Comparison of ENCODE assay signal across 8 cellular contexts in the genomic region with DNA sequence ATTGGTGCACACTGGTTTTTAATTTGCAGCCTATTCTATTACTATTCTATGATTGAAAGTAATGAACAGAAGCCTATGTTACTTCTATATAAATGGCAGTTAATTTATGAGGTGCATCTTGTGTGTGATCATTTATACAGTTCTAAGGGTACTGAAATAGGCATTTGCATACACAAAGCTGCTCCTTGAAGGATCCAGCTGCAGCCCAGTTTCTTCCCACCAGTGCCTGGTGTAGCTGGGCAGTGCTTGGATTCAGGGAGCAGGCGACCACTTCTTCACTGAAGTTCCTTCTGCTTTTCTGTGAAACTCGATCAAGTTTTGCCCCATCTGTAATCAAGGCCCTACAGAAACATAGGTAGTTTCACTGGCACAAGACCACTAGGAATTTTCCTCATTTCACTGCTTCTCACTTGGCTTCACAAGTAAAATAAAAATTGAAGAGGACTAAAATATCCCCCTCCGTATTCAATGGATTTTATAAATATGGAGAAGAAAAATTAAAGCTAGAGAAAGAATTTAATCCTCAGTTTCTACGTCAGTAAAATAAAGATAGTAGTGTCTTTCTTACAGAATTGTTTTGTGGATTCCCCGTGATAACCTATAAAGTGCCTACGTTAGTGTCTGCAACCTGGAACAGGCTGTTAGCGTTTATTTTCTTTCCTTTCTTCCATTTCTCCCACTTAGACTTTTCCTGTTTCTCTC. TPM values are rescaled to one million over a fixed set of nuclear protein-coding genes. Genes with fewer than 3 reads are reported as not detected.
A peak's percentile ranks its signal among the peaks of the same experiment; 100 is the strongest.
DNase-seq lines count a peak whose midpoint lies in the region; ATAC-seq, FAIRE-seq and TF ChIP-seq lines count a peak whose summit lies in the region.

No MANE protein-coding gene starts in this region.

- peak overlapping the region; percentile 50; the same call in 1 of the 2 replicates for H3K18ac ChIP-seq in IMR-90 (ENCODE audit: low read depth, low read length)

- peak overlapping the region; percentile 3 to 71 (median 21) for H3K4me3 Mint-ChIP-seq in brain

- H3K4me1 ChIP-seq in IMR-90 (ENCODE audit: control insufficient read depth, insufficient read depth, low read length) (peaks cover 20% of the 10 kb centered on the region), muscle layer of colon (ENCODE audit: insufficient read depth, low read length) (peaks cover 28% of the 10 kb centered on the region)

- peaks cover 24% of the 10 kb centered on the region for H3K36me3 Mint-ChIP-seq in brain

- no peak overlapping the region for H3K56ac ChIP-seq in IMR-90 (ENCODE audit: extremely low read depth, insufficient read depth, low read length)

- H2BK15ac ChIP-seq in IMR-90 (ENCODE audit: low read depth, low read length): peak overlapping the region; percentile 45; the same call in 1 of the 3 replicates

- whole genome bisulfite sequencing in IMR-90 (ENCODE audit: extremely low coverage in 2 of 2, insufficient read length in 1 of 2), 2 experiments: no CpG with 5 or more reads among the region's 7 CpGs

- FAIRE-seq in D721Med (lab: Jason Lieb, UNC): no peak

- BruUV-seq in IMR-90 (replicated peaks; lab: Mats Ljungman, UMichigan): no TSS peak

- dilution Hi-C loops in IMR-90 (cut with HindIII; ENCODE audit: low sequenced_read_pairs, unreplicated experiment): no loop called here

- no peak overlapping the region for H2AFZ ChIP-seq in IMR-90 (replicated peaks; ENCODE audit: low read length, poor library complexity)

- H3K27me3 ChIP-seq in AG04450 (ENCODE audit: control insufficient read depth, insufficient read depth, low read length) (no peaks in the 10 kb centered on the region), IMR-90 (ENCODE audit: control insufficient read depth, insufficient read depth, low read length) (no peaks in the 10 kb centered on the region), muscle layer of colon (ENCODE audit: control insufficient read depth in 1 of 2, insufficient read depth in 2 of 2, low read length in 2 of 2) (no peaks in the 10 kb centered on the region)

- H2BK5ac ChIP-seq in IMR-90 (ENCODE audit: low read depth, low read length, poor library complexity, severe bottlenecking): peak overlapping the region; percentile 25

- no peak for ATAC-seq in IMR-90 (ENCODE audit: low read depth)

- in situ Hi-C loops in IMR-90 (cut with MboI; ENCODE audit: low sequenced_read_pairs): no loop called here
- in situ Hi-C loops in GM13976 (cut with MboI; ENCODE audit: low sequenced_read_pairs, unreplicated experiment): no loop called here

- H3K79me1 ChIP-seq in IMR-90 (ENCODE audit: low read depth in 1 of 2, low read length in 2 of 2): peaks cover 18 to 26% of the 10 kb centered on the region in 2 experiments; a peak in 3 of 4 replicates

- H3K4ac ChIP-seq in IMR-90 (ENCODE audit: low read depth, low read length): no peak overlapping the region

- no peak overlapping the region for H2AK9ac ChIP-seq in IMR-90 (replicated peaks; ENCODE audit: low read depth, low read length, poor library complexity)

- H3K9ac ChIP-seq in IMR-90 (ENCODE audit: low read depth, low read length) (peak overlapping the region; percentile 13; the same call in 1 of the 2 replicates), muscle layer of colon (ENCODE audit: low read length) (no peak overlapping the region)

- H3K4me2 ChIP-seq in IMR-90 (ENCODE audit: low read depth, low read length): peak overlapping the region; percentile 20; the same call in 1 of the 2 replicates

- H4K20me1 ChIP-seq in IMR-90 (ENCODE audit: insufficient read depth, low read length): peaks cover 12% of the 10 kb centered on the region; the same call in 1 of the 2 replicates

- no peak for TF ChIP-seq POLR2A in IMR-90 (IDR thresholded peaks at IDR 0.05; ENCODE audit: low read depth, low read length)
- no peak for TF ChIP-seq POLR2A in erythroblast (IDR thresholded peaks at IDR 0.05; ENCODE audit: low read length)

- POLR2A ChIA-PET in AG04450 (lab: Yijun Ruan, JAX): interaction anchor here (0.6 kb wide), 1 partner anchor 289 kb away, joined by 3 read pairs; no protein-coding TSS in a partner anchor
- POLR2A ChIA-PET in IMR-90 (lab: Charles Lee; ENCODE audit: unreplicated experiment): no interaction called here

- peak overlapping the region; percentile 70 for H2BK120ac ChIP-seq in IMR-90 (ENCODE audit: low read depth, low read length)

- H3K9me3 Mint-ChIP-seq in brain: peaks cover 0 to 3% (median 0%) of the 10 kb centered on the region in 5 experiments

- H3K14ac ChIP-seq in IMR-90 (replicated peaks; ENCODE audit: low read depth, low read length): peak overlapping the region; percentile 30; the same call in 1 of the 2 replicates

- peak overlapping the region in 4 of 5 experiments; percentile 22 to 65 (median 52) for H3K27ac Mint-ChIP-seq in brain

- peaks cover 17% of the 10 kb centered on the region for H3K9me1 ChIP-seq in IMR-90 (ENCODE audit: insufficient read depth, low read length)

- 0 out of 2 replicates have a peak overlapping the region, but pooled peaks have one; percentile 54 for H2AK5ac ChIP-seq in IMR-90 (ENCODE audit: low read depth, low read length)

- peak overlapping the region; percentile 9 to 62; a peak in 2 of 4 replicates for H4K8ac ChIP-seq in IMR-90 (ENCODE audit: low read depth in 2 of 2, low read length in 2 of 2)

- no peak for TF ChIP-seq RAD21 in IMR-90 (IDR thresholded peaks at IDR 0.05; ENCODE audit: low read length)

- CTCF ChIA-PET in AG04450 (lab: Charles Lee) (interaction anchor here (0.6 to 1.5 kb wide), 3 partner anchors 90 to 232 kb away, joined by 3 to 5 read pairs (median 4); no protein-coding TSS in a partner anchor), IMR-90 (lab: Yijun Ruan, JAX) (interaction anchor here (0.9 to 1.2 kb wide), 2 partner anchors 10 to 49 kb away, joined by 3 read pairs; no protein-coding TSS in a partner anchor)

- peak overlapping the region; percentile 1; the same call in 1 of the 2 replicates for H4K91ac ChIP-seq in IMR-90 (ENCODE audit: insufficient read depth, low read depth, low read length)

- peaks cover 2% of the 10 kb centered on the region; the same call in 1 of the 2 replicates for H3K9me3 ChIP-seq in AG04450 (ENCODE audit: control insufficient read depth, insufficient read depth, low read length)
- H3K9me3 ChIP-seq in IMR-90 (ENCODE audit: control insufficient read depth, insufficient read depth, low read length): no peaks in the 10 kb centered on the region
- H3K9me3 ChIP-seq in muscle layer of colon (ENCODE audit: low read length): no peaks in the 10 kb centered on the region

- DNase-seq in AG04450 (ENCODE audit: low read depth, low spot score) (no peak), IMR-90 (no peak), retina (no peak), D721Med (ENCODE audit: insufficient read length, low spot score) (no peak), GM13976 (ENCODE audit: low spot score) (no peak), erythroblast (lab: John Stamatoyannopoulos, UW) (no peak)

- peak overlapping the region; percentile 19; the same call in 1 of the 2 replicates for H2BK20ac ChIP-seq in IMR-90 (ENCODE audit: low read depth, low read length)

- peaks cover 48% of the 10 kb centered on the region for H3K4me1 Mint-ChIP-seq in brain

- H3K27ac ChIP-seq in AG04450 (ENCODE audit: low read depth, low read length) (peak overlapping the region; percentile 22), IMR-90 (ENCODE audit: insufficient read depth, low read length) (no peak overlapping the region), muscle layer of colon (ENCODE audit: low read depth, low read length) (peak overlapping the region; percentile 12)

- intact Hi-C loops in IMR-90 (cut with micrococcal nuclease): loop anchor here (2.0 kb wide), 1 partner anchor 14 kb away; no protein-coding TSS in a partner anchor

- no peak for TF ChIP-seq CTCF in AG04450 (IDR thresholded peaks at IDR 0.05; ENCODE audit: low read depth, low read length)
- TF ChIP-seq CTCF in IMR-90 (conservative IDR thresholded peaks at IDR 0.05; ENCODE audit: low read depth, low read length): no peak
- no peak for TF ChIP-seq CTCF in brain (conservative IDR thresholded peaks at IDR 0.05)
- no peak for TF ChIP-seq CTCF in D721Med (IDR thresholded peaks at IDR 0.05; ENCODE audit: insufficient read depth, missing control alignments)
- TF ChIP-seq CTCF in GM13976 (IDR thresholded peaks at IDR 0.05; ENCODE audit: borderline replicate concordance, control extremely low read depth, extremely low read depth, insufficient read depth, missing control alignments): no peak

- 0 out of 2 replicates have a peak overlapping the region, but pooled peaks have one; percentile 69 for H3K23ac ChIP-seq in IMR-90 (ENCODE audit: low read depth, low read length)

- peaks cover 11% of the 10 kb centered on the region for H3K36me3 ChIP-seq in IMR-90 (ENCODE audit: control insufficient read depth, insufficient read depth, low read length)
- no peaks in the 10 kb centered on the region for H3K36me3 ChIP-seq in muscle layer of colon (ENCODE audit: insufficient read depth, low read length)

- H3K4me3 ChIP-seq in AG04450 (ENCODE audit: low read depth, low read length): no peak overlapping the region
- no peak overlapping the region for H3K4me3 ChIP-seq in IMR-90 (ENCODE audit: insufficient read depth, low read depth, low read length)
- H3K4me3 ChIP-seq in muscle layer of colon (ENCODE audit: low read depth in 1 of 2, low read length in 2 of 2): no peak overlapping the region

- peak overlapping the region; percentile 47; the same call in 1 of the 2 replicates for H4K5ac ChIP-seq in IMR-90 (ENCODE audit: low read depth, low read length)

- H3K27me3 Mint-ChIP-seq in brain: no peaks in the 10 kb centered on the region

TF ChIP-seq in IMR-90, 13 proteins besides CTCF, POLR2A, EP300 and RAD21:
- TF ChIP-seq SMC3 (IDR thresholded peaks at IDR 0.05; ENCODE audit: low read depth, low read length): no peak
- no peak for TF ChIP-seq FOS (IDR thresholded peaks at IDR 0.05; ENCODE audit: low read depth, low read length)
- TF ChIP-seq CEBPB (IDR thresholded peaks at IDR 0.05; ENCODE audit: low read depth, low read length): no peak

RNA-seq across cellular contexts. Expression of gene LPIN2, which starts 1.7 kb away (rescaled TPM):
- 41.9 and 46.7 TPM in 2 replicates for polyA plus RNA-seq in AG04450 (2011; rRNA removed)
- 40.2 and 47.5 TPM in 2 replicates for polyA minus RNA-seq in AG04450 (2011; rRNA and poly(A)+ RNA removed)
- 21.9 and 23.9 TPM in 2 replicates for total RNA-seq in IMR-90 (2012; rRNA removed)
- polyA plus RNA-seq in IMR-90 (2012; rRNA removed): 14.4 and 16.2 TPM in 2 replicates
- 8.0 and 9.9 TPM in 2 replicates for polyA plus RNA-seq in IMR-90 (2012; cell fraction: cytosol; rRNA removed)
- 15.7 and 29.0 TPM in 2 replicates for polyA plus RNA-seq in IMR-90 (2012; cell fraction: nucleus; rRNA removed; ENCODE audit: low replicate concordance)
- polyA plus RNA-seq in brain (ENCODE audit: insufficient read depth, low read depth, low replicate concordance): 30.5 TPM
